In genomic region chr2:120859814-120860578, GRCh38 we compare ENCODE assay signal across 17 cellular contexts.
"Had no signal": no experiment of that assay in that cellular context is flagged by ENCODE, and none has a peak within 500 bp of the region (broad histone marks: within the 10 kb centered on the region; RNA-seq: fewer than 3 reads in every experiment).

No MANE protein-coding gene starts in this region.

- H3K9me3 ChIP-seq: ascending aorta, breast epithelium, thoracic aorta had no signal

- H3K4me1 ChIP-seq: breast epithelium had no signal

- H3K4me3 ChIP-seq: ascending aorta, breast epithelium, thoracic aorta had no signal

- H3K36me3 ChIP-seq: ascending aorta, breast epithelium, thoracic aorta had no signal

- H3K27me3 ChIP-seq: ascending aorta, breast epithelium had no signal

- H3K4me3 Mint-ChIP-seq: activated CD8-positive, alpha-beta T cell treated with anti-CD3 and anti-CD28 coated beads, Interleukin-2, amount 10 ng/mL, durations not matched to agents 7 days and 5 days; activated T-helper 1 cell treated with anti-CD3 and anti-CD28 coated beads, Interleukin-12 subunit alpha, Interleukin-12 subunit beta, Interleukin-2, Interleukin-4 antibody, amounts not matched to agents 30 ng/mL and 10 ng/mL and 1 ng/mL, durations not matched to agents 14 hours and 24 hours and 36 hours; T-helper 2 cell treated with Interferon-gamma antibody and Interleukin-4, amounts not matched to agents 5 μg/mL and 100 μg/mL, for 36 hours; type B pancreatic cell had no signal

- H3K27ac Mint-ChIP-seq: activated CD8-positive, alpha-beta T cell treated with anti-CD3 and anti-CD28 coated beads, Interleukin-2, amount 10 ng/mL, durations not matched to agents 7 days and 5 days; activated naive CD4-positive, alpha-beta T cell treated with anti-CD3 and anti-CD28 coated beads, Interleukin-2, amount 50 U/mL, for 72 hours; activated T-helper 1 cell treated with anti-CD3 and anti-CD28 coated beads, Interleukin-12 subunit alpha, Interleukin-12 subunit beta, Interleukin-2, Interleukin-4 antibody, amounts not matched to agents 30 ng/mL and 10 ng/mL and 1 ng/mL, durations not matched to agents 14 hours and 24 hours and 36 hours; T-helper 2 cell treated with Interferon-gamma antibody and Interleukin-4, amounts not matched to agents 5 μg/mL and 100 μg/mL, for 36 hours; type B pancreatic cell had no signal

- H3K9me3 Mint-ChIP-seq: activated naive CD4-positive, alpha-beta T cell treated with anti-CD3 and anti-CD28 coated beads, Interleukin-2, amount 50 U/mL, for 72 hours; activated T-helper 1 cell treated with anti-CD3 and anti-CD28 coated beads, Interleukin-12 subunit alpha, Interleukin-12 subunit beta, Interleukin-2, Interleukin-4 antibody, amounts not matched to agents 30 ng/mL and 10 ng/mL and 1 ng/mL, durations not matched to agents 14 hours and 24 hours and 36 hours; T-helper 2 cell treated with Interferon-gamma antibody and Interleukin-4, amounts not matched to agents 5 μg/mL and 100 μg/mL, for 36 hours; type B pancreatic cell had no signal

- H3K27ac ChIP-seq: ascending aorta, thoracic aorta, VCaP had no signal

- DNase-seq: activated CD4-positive, alpha-beta T cell treated with anti-CD3 and anti-CD28 coated beads for 1 hour; activated CD4-positive, alpha-beta T cell treated with anti-CD3 and anti-CD28 coated beads, Interleukin-2, amount 50 U/mL, for 1 hour; activated CD8-positive, alpha-beta T cell treated with anti-CD3 and anti-CD28 coated beads, Interleukin-2, amount 10 ng/mL, durations not matched to agents 7 days and 5 days; cortex of kidney; kidney; stimulated activated CD4-positive, alpha-beta T cell treated with anti-CD3 and anti-CD28 coated beads, Interleukin-4, amount 100 ng/mL, for 1 hour; stimulated activated naive CD4-positive, alpha-beta T cell had no signal

- H3K36me3 Mint-ChIP-seq: activated naive CD4-positive, alpha-beta T cell treated with anti-CD3 and anti-CD28 coated beads, Interleukin-2, amount 50 U/mL, for 72 hours; type B pancreatic cell had no signal

- ATAC-seq: activated CD8-positive, alpha-beta T cell treated with anti-CD3 and anti-CD28 coated beads, Interleukin-2, amount 10 ng/mL, durations not matched to agents 7 days and 5 days; activated naive CD4-positive, alpha-beta T cell treated with anti-CD3 and anti-CD28 coated beads, Interleukin-2, amount 50 U/mL, for 72 hours; left lobe of liver; SK-N-SH treated with all-trans-retinoic acid at 6 μM for 48 hours had no signal

- FAIRE-seq: kidney had no signal
